ENCODE assay signal across 12 cellular contexts in genomic region chr12:12443482-12443881, GRCh38.
DNase-seq lines count a peak whose midpoint lies in the region; ATAC-seq and TF ChIP-seq lines count a peak whose summit lies in the region.
"Had no signal": no experiment of that assay in that cellular context is flagged by ENCODE, and none has a peak within 500 bp of the region (broad histone marks: within the 10 kb centered on the region; RNA-seq: fewer than 3 reads in every experiment).

No MANE protein-coding gene starts in this region.

- H4K20me1 ChIP-seq in osteoblast (ENCODE audit: insufficient read depth, low read length), result peaks cover 2% of the 10 kb centered on the region
- H4K20me1 ChIP-seq: BLaER1 treated with 17β-estradiol and CSF1 and Interleukin-3, amounts not matched to agents 10 nM and 100 nM had no signal

- peak overlapping the region; percentile 99 for H3K27ac Mint-ChIP-seq in stimulated activated naive CD8-positive, alpha-beta T cell treated with anti-CD3 and anti-CD28 coated beads, Interleukin-15, Interleukin-2, amounts not matched to agents 100 ng/mL and 50 ng/mL, for 24 hours
- H3K27ac Mint-ChIP-seq in stimulated activated naive CD8-positive, alpha-beta T cell treated with anti-CD3 and anti-CD28 coated beads, Interleukin-15, amount 100 ng/mL, for 72 hours, result peak overlapping the region in 1 of 2 donors; percentile 55
- no peak overlapping the region for H3K27ac Mint-ChIP-seq in Caco-2 (ENCODE audit: unreplicated experiment)

- no peak overlapping the region for H2AFZ ChIP-seq in osteoblast (ENCODE audit: low read length)

- no peaks in the 10 kb centered on the region for H3K36me3 ChIP-seq in osteoblast (ENCODE audit: insufficient read depth, low read length)
- H3K36me3 ChIP-seq in Caco-2 (ENCODE audit: control insufficient read depth, insufficient read depth, low read length), result no peaks in the 10 kb centered on the region

- no peak for DNase-seq in stimulated activated naive CD8-positive, alpha-beta T cell treated with anti-CD3 and anti-CD28 coated beads, Interleukin-15, amount 100 ng/mL, for 72 hours
- DNase-seq in epithelial cell of prostate (ENCODE audit: low read depth, low spot score) (no peak), osteoblast (ENCODE audit: insufficient read length, low spot score, missing footprints) (peak; percentile 67), Caco-2 (no peak), kidney tubule cell (ENCODE audit: low spot score) (no peak), NCI-H82 (lab: John Stamatoyannopoulos, UW) (no peak)
- DNase-seq: activated CD8-positive, alpha-beta memory T cell treated with anti-CD3 and anti-CD28 coated beads, Interleukin-2, amount 50 U/mL, for 48 hours; left colon; stimulated activated CD4-positive, alpha-beta T cell treated with anti-CD3 and anti-CD28 coated beads, Interleukin-4, amount 100 ng/mL, for 1 hour had no signal

- H3K27me3 ChIP-seq in osteoblast (ENCODE audit: insufficient read depth, low read length) (no peaks in the 10 kb centered on the region), Caco-2 (replicated peaks; ENCODE audit: control insufficient read depth, insufficient read depth, low read length) (no peaks in the 10 kb centered on the region)
- H3K27me3 ChIP-seq: BLaER1 treated with 17β-estradiol and CSF1 and Interleukin-3, amounts not matched to agents 10 nM and 100 nM had no signal

- intact Hi-C loops in Caco-2 (cut with micrococcal nuclease; ENCODE audit: unreplicated experiment), result no loop called here

- H3K4me2 ChIP-seq in osteoblast (ENCODE audit: insufficient read depth, low read length), result no peak overlapping the region

- no peak for ATAC-seq in stimulated activated naive CD8-positive, alpha-beta T cell treated with anti-CD3 and anti-CD28 coated beads, Interleukin-15, amount 100 ng/mL, for 72 hours
- ATAC-seq in activated CD4-positive, CD25-positive, alpha-beta regulatory T cell treated with anti-CD3 and anti-CD28 coated beads, Interleukin-2, amount 50 U/mL, for 24 hours, result no peak
- ATAC-seq: left colon had no signal

- H3K4me1 ChIP-seq in osteoblast (ENCODE audit: insufficient read depth, low read length) (peaks cover 35% of the 10 kb centered on the region), Caco-2 (peaks cover 18% of the 10 kb centered on the region)

- POLR2A ChIA-PET in Caco-2 (lab: Charles Lee), result no interaction called here

- H3K9me3 ChIP-seq in osteoblast (ENCODE audit: low read depth, low read length) (no peaks in the 10 kb centered on the region), Caco-2 (no peaks in the 10 kb centered on the region)
- H3K9me3 ChIP-seq: BLaER1 treated with 17β-estradiol and CSF1 and Interleukin-3, amounts not matched to agents 10 nM and 100 nM had no signal

- H3K4me3 ChIP-seq in osteoblast (ENCODE audit: insufficient read depth, low read length), result no peak overlapping the region
- no peak overlapping the region for H3K4me3 ChIP-seq in Caco-2 (ENCODE audit: low read depth, low read length)
- H3K4me3 ChIP-seq: BLaER1 treated with 17β-estradiol and CSF1 and Interleukin-3, amounts not matched to agents 10 nM and 100 nM had no signal

- H3K27ac ChIP-seq in epithelial cell of prostate (peak overlapping the region; percentile 52), osteoblast (ENCODE audit: low read depth, low read length) (peak overlapping the region; percentile 68)
- H3K27ac ChIP-seq: BLaER1 treated with 17β-estradiol and CSF1 and Interleukin-3, amounts not matched to agents 10 nM and 100 nM had no signal

- no peaks in the 10 kb centered on the region for H3K9me3 Mint-ChIP-seq in stimulated activated naive CD8-positive, alpha-beta T cell treated with anti-CD3 and anti-CD28 coated beads, Interleukin-15, Interleukin-2, amounts not matched to agents 100 ng/mL and 50 ng/mL, for 24 hours
- no peaks in the 10 kb centered on the region for H3K9me3 Mint-ChIP-seq in stimulated activated naive CD8-positive, alpha-beta T cell treated with anti-CD3 and anti-CD28 coated beads, Interleukin-15, amount 100 ng/mL, for 72 hours
- no peaks in the 10 kb centered on the region for H3K9me3 Mint-ChIP-seq in Caco-2 (ENCODE audit: unreplicated experiment)

- H3K27me3 Mint-ChIP-seq in stimulated activated naive CD8-positive, alpha-beta T cell treated with anti-CD3 and anti-CD28 coated beads, Interleukin-15, Interleukin-2, amounts not matched to agents 100 ng/mL and 50 ng/mL, for 24 hours, result no peaks in the 10 kb centered on the region
- no peaks in the 10 kb centered on the region for H3K27me3 Mint-ChIP-seq in stimulated activated naive CD8-positive, alpha-beta T cell treated with anti-CD3 and anti-CD28 coated beads, Interleukin-15, amount 100 ng/mL, for 72 hours
- no peaks in the 10 kb centered on the region for H3K27me3 Mint-ChIP-seq in Caco-2 (ENCODE audit: insufficient read depth, unreplicated experiment)

- H3K4me3 Mint-ChIP-seq in stimulated activated naive CD8-positive, alpha-beta T cell treated with anti-CD3 and anti-CD28 coated beads, Interleukin-15, Interleukin-2, amounts not matched to agents 100 ng/mL and 50 ng/mL, for 24 hours, result no peak overlapping the region
- H3K4me3 Mint-ChIP-seq in stimulated activated naive CD8-positive, alpha-beta T cell treated with anti-CD3 and anti-CD28 coated beads, Interleukin-15, amount 100 ng/mL, for 72 hours, result no peak overlapping the region
- no peak overlapping the region for H3K4me3 Mint-ChIP-seq in Caco-2 (ENCODE audit: unreplicated experiment)

- H3K4me1 Mint-ChIP-seq in stimulated activated naive CD8-positive, alpha-beta T cell treated with anti-CD3 and anti-CD28 coated beads, Interleukin-15, Interleukin-2, amounts not matched to agents 100 ng/mL and 50 ng/mL, for 24 hours (ENCODE audit: low read depth), result peaks cover 77% of the 10 kb centered on the region
- H3K4me1 Mint-ChIP-seq in stimulated activated naive CD8-positive, alpha-beta T cell treated with anti-CD3 and anti-CD28 coated beads, Interleukin-15, amount 100 ng/mL, for 72 hours, result peaks cover 64% of the 10 kb centered on the region
- H3K4me1 Mint-ChIP-seq in Caco-2 (ENCODE audit: low read depth, unreplicated experiment), result peaks cover 38% of the 10 kb centered on the region

- BruUV-seq in Caco-2 (replicated peaks; lab: Mats Ljungman, UMichigan), result no TSS peak

- peaks cover 12% of the 10 kb centered on the region for H3K36me3 Mint-ChIP-seq in stimulated activated naive CD8-positive, alpha-beta T cell treated with anti-CD3 and anti-CD28 coated beads, Interleukin-15, Interleukin-2, amounts not matched to agents 100 ng/mL and 50 ng/mL, for 24 hours (ENCODE audit: low read depth)
- H3K36me3 Mint-ChIP-seq in Caco-2 (ENCODE audit: insufficient read depth, unreplicated experiment), result no peaks in the 10 kb centered on the region

- H3K79me2 ChIP-seq in osteoblast (ENCODE audit: insufficient read depth, low read length), result no peaks in the 10 kb centered on the region

- CTCF ChIA-PET in Caco-2 (lab: Charles Lee), result interaction anchor here (0.6 to 1.0 kb wide), 2 partner anchors 32 to 67 kb away, joined by 3 read pairs; no protein-coding TSS in a partner anchor

- no peak for TF ChIP-seq CTCF in osteoblast (IDR thresholded peaks at IDR 0.05; ENCODE audit: extremely low read depth, low read depth, low read length)
- TF ChIP-seq CTCF in Caco-2 (IDR thresholded peaks at IDR 0.05; ENCODE audit: insufficient read depth in 1 of 2, low read depth in 1 of 2, low read length in 1 of 2, severe bottlenecking in 1 of 2, unreplicated experiment in 1 of 2), result no peak
